ENCODE assay signal across 1 cellular context in genomic region chr20:62900692-62901584, GRCh38.
TF ChIP-seq lines count a peak whose summit lies in the region.

No MANE protein-coding gene starts in this region.

TF ChIP-seq in HepG2, 621 proteins besides CTCF, POLR2A, EP300 and RAD21 (continued from another document and continues in another):
- no peak for TF ChIP-seq PRDM4 (CRISPR knock-in tag; IDR thresholded peaks at IDR 0.05; ENCODE audit: borderline replicate concordance)
- TF ChIP-seq ERF (CRISPR knock-in tag; IDR thresholded peaks at IDR 0.05) = no peak
- no peak for TF ChIP-seq SETDB1 (CRISPR knock-in tag; IDR thresholded peaks at IDR 0.05; ENCODE audit: borderline replicate concordance)
- TF ChIP-seq KLF12 (CRISPR knock-in tag; IDR thresholded peaks at IDR 0.05; ENCODE audit: borderline replicate concordance) = no peak
- no peak for TF ChIP-seq ZNF18 (CRISPR knock-in tag; IDR thresholded peaks at IDR 0.05; ENCODE audit: insufficient replicate concordance)
- TF ChIP-seq TAF1 (CRISPR knock-in tag; IDR thresholded peaks at IDR 0.05) = no peak
- no peak for TF ChIP-seq MIXL1 (CRISPR knock-in tag; IDR thresholded peaks at IDR 0.05)
- TF ChIP-seq, protein P1, sequence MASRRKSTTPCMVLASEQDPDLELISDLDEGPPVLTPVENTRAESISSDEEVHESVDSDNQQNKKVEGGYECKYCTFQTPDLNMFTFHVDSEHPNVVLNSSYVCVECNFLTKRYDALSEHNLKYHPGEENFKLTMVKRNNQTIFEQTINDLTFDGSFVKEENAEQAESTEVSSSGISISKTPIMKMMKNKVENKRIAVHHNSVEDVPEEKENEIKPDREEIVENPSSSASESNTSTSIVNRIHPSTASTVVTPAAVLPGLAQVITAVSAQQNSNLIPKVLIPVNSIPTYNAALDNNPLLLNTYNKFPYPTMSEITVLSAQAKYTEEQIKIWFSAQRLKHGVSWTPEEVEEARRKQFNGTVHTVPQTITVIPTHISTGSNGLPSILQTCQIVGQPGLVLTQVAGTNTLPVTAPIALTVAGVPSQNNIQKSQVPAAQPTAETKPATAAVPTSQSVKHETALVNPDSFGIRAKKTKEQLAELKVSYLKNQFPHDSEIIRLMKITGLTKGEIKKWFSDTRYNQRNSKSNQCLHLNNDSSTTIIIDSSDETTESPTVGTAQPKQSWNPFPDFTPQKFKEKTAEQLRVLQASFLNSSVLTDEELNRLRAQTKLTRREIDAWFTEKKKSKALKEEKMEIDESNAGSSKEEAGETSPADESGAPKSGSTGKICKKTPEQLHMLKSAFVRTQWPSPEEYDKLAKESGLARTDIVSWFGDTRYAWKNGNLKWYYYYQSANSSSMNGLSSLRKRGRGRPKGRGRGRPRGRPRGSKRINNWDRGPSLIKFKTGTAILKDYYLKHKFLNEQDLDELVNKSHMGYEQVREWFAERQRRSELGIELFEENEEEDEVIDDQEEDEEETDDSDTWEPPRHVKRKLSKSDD (CRISPR knock-in tag; IDR thresholded peaks at IDR 0.05; ENCODE audit: low read depth) = no peak
- TF ChIP-seq ZNF263 (CRISPR knock-in tag; IDR thresholded peaks at IDR 0.05) = no peak
- no peak for TF ChIP-seq NFIB (CRISPR knock-in tag; IDR thresholded peaks at IDR 0.05; ENCODE audit: borderline replicate concordance)
- no peak for TF ChIP-seq PRPF4 (IDR thresholded peaks at IDR 0.05; ENCODE audit: low read depth, low read length, poor library complexity, severe bottlenecking)
- TF ChIP-seq MBD4 (IDR thresholded peaks at IDR 0.05; ENCODE audit: borderline replicate concordance, low read length) = peak; percentile 42; the same call in 1 of the 2 replicates
- no peak for TF ChIP-seq GPBP1L1 (CRISPR knock-in tag; IDR thresholded peaks at IDR 0.05)
- TF ChIP-seq SMAD9 (CRISPR knock-in tag; IDR thresholded peaks at IDR 0.05) = no peak
- peak; percentile 24 for TF ChIP-seq AGO2 (optimal IDR thresholded peaks at IDR 0.05; ENCODE audit: low read depth, low read length)
- TF ChIP-seq ZBTB38 (CRISPR knock-in tag; IDR thresholded peaks at IDR 0.05) = peak; percentile 43; the same call in 1 of the 2 replicates
- no peak for TF ChIP-seq ATM (IDR thresholded peaks at IDR 0.05; ENCODE audit: borderline replicate concordance)
- TF ChIP-seq CENPBD1 (CRISPR knock-in tag; IDR thresholded peaks at IDR 0.05; ENCODE audit: borderline replicate concordance, low read depth) = no peak
- TF ChIP-seq ZFY (CRISPR knock-in tag; IDR thresholded peaks at IDR 0.05) = no peak; the same call in 1 of the 2 replicates
- TF ChIP-seq CENPT (CRISPR knock-in tag; IDR thresholded peaks at IDR 0.05; ENCODE audit: low read depth) = no peak
- TF ChIP-seq, protein P2, sequence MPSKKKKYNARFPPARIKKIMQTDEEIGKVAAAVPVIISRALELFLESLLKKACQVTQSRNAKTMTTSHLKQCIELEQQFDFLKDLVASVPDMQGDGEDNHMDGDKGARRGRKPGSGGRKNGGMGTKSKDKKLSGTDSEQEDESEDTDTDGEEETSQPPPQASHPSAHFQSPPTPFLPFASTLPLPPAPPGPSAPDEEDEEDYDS (CRISPR knock-in tag; IDR thresholded peaks at IDR 0.05) = no peak
- 0 out of 2 replicates have a peak, but pooled peaks have one; percentile 3 for TF ChIP-seq KMT2B (CRISPR knock-in tag; IDR thresholded peaks at IDR 0.05)
- no peak for TF ChIP-seq KLF15 (CRISPR knock-in tag; IDR thresholded peaks at IDR 0.05; ENCODE audit: borderline replicate concordance)
- no peak for TF ChIP-seq GFI1 (CRISPR knock-in tag; IDR thresholded peaks at IDR 0.05; ENCODE audit: borderline replicate concordance)
- TF ChIP-seq ZNF121 (CRISPR knock-in tag; IDR thresholded peaks at IDR 0.05) = no peak
- no peak for TF ChIP-seq ZNF382 (CRISPR knock-in tag; IDR thresholded peaks at IDR 0.05; ENCODE audit: borderline replicate concordance)
- TF ChIP-seq ZBTB44 (CRISPR knock-in tag; IDR thresholded peaks at IDR 0.05) = no peak
- no peak for TF ChIP-seq ZNF709 (CRISPR knock-in tag; IDR thresholded peaks at IDR 0.05)
- no peak for TF ChIP-seq GATAD2A (CRISPR knock-in tag; IDR thresholded peaks at IDR 0.05)
- no peak for TF ChIP-seq MTA3 (CRISPR knock-in tag; IDR thresholded peaks at IDR 0.05)
- peak; percentile 32; the same call in 1 of the 2 replicates for TF ChIP-seq FLYWCH1 (CRISPR knock-in tag; IDR thresholded peaks at IDR 0.05)
- TF ChIP-seq BRD4 (CRISPR knock-in tag; IDR thresholded peaks at IDR 0.05) = no peak
- no peak for TF ChIP-seq KAT8 (CRISPR knock-in tag; IDR thresholded peaks at IDR 0.05)
- TF ChIP-seq ZNF180 (CRISPR knock-in tag; IDR thresholded peaks at IDR 0.05; ENCODE audit: borderline replicate concordance, low read depth) = no peak
- TF ChIP-seq ZNF501 (CRISPR knock-in tag; IDR thresholded peaks at IDR 0.05) = no peak
- TF ChIP-seq ZBTB40 (IDR thresholded peaks at IDR 0.05) = no peak
- TF ChIP-seq ZBTB40 (CRISPR knock-in tag; IDR thresholded peaks at IDR 0.05) = peak; percentile 26; the same call in 1 of the 2 replicates
- TF ChIP-seq, protein P3, sequence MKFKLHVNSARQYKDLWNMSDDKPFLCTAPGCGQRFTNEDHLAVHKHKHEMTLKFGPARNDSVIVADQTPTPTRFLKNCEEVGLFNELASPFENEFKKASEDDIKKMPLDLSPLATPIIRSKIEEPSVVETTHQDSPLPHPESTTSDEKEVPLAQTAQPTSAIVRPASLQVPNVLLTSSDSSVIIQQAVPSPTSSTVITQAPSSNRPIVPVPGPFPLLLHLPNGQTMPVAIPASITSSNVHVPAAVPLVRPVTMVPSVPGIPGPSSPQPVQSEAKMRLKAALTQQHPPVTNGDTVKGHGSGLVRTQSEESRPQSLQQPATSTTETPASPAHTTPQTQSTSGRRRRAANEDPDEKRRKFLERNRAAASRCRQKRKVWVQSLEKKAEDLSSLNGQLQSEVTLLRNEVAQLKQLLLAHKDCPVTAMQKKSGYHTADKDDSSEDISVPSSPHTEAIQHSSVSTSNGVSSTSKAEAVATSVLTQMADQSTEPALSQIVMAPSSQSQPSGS (CRISPR knock-in tag; IDR thresholded peaks at IDR 0.05) = no peak; the same call in 1 of the 2 replicates
- peak; percentile 11; the same call in 1 of the 2 replicates for TF ChIP-seq ZNF557 (CRISPR knock-in tag; IDR thresholded peaks at IDR 0.05)
- TF ChIP-seq ZNF878 (CRISPR knock-in tag; IDR thresholded peaks at IDR 0.05) = no peak
- 0 out of 2 replicates have a peak, but pooled peaks have one; percentile 51 for TF ChIP-seq ATRX (CRISPR knock-in tag; IDR thresholded peaks at IDR 0.05; ENCODE audit: borderline replicate concordance)
- peak; percentile 93 for TF ChIP-seq CREB1 (IDR thresholded peaks at IDR 0.05)
- TF ChIP-seq CREB1 (CRISPR knock-in tag; IDR thresholded peaks at IDR 0.05) = peak; percentile 70
